ENCODE assay signal across 8 cellular contexts in genomic region chr1:225508538-225509375, GRCh38.
DNase-seq lines count a peak whose midpoint lies in the region; ATAC-seq and TF ChIP-seq lines count a peak whose summit lies in the region.

No MANE protein-coding gene starts in this region.

- no peak overlapping the region for H3K23ac ChIP-seq in neuronal stem cell (ENCODE audit: low read depth, low read length, poor library complexity)

- H3K4me2 ChIP-seq in neuronal stem cell (ENCODE audit: insufficient read depth, low read length, poor library complexity, severe bottlenecking) = no peak overlapping the region

- H2BK12ac ChIP-seq in neuronal stem cell (ENCODE audit: low read length) = no peak overlapping the region

- TF ChIP-seq CTCF in RWPE1 (conservative IDR thresholded peaks at IDR 0.05; ENCODE audit: low read depth) (no peak), fibroblast of pulmonary artery (IDR thresholded peaks at IDR 0.05; ENCODE audit: low read length, missing control alignments) (no peak)

- H3K9me3 ChIP-seq in neuronal stem cell (replicated peaks in 1 of 2; ENCODE audit: control insufficient read depth in 2 of 2, insufficient read depth in 1 of 2, low read depth in 1 of 2, low read length in 2 of 2) = no peaks in the 10 kb centered on the region

- CTCF ChIA-PET in RWPE1 (lab: Yijun Ruan, JAX) = interaction anchor here (0.5 to 1.0 kb wide), 7 partner anchors 23 to 338 kb away, joined by 3 to 8 read pairs (median 4); no protein-coding TSS in a partner anchor

- no peak overlapping the region for H3K18ac ChIP-seq in neuronal stem cell (ENCODE audit: low read length)

- no peak overlapping the region for H2AK5ac ChIP-seq in neuronal stem cell (ENCODE audit: low read depth, low read length)

- H3K4me1 ChIP-seq in neuronal stem cell (ENCODE audit: control insufficient read depth in 2 of 2, insufficient read depth in 1 of 2, low read depth in 1 of 2, low read length in 2 of 2) = peaks cover 9 to 11% of the 10 kb centered on the region in 2 donors

- no peaks in the 10 kb centered on the region for H3K79me1 ChIP-seq in neuronal stem cell (ENCODE audit: low read depth, low read length)

- POLR2A ChIA-PET in RWPE1 (lab: Yijun Ruan, JAX; ENCODE audit: low non-redundant PET) = interaction anchor here (1.3 kb wide), 1 partner anchor 269 kb away, joined by 3 read pairs; the partner anchor contains the start of gene SRP9

- H3K4me3 ChIP-seq in fibroblast of pulmonary artery (replicated peaks; ENCODE audit: low read depth, low read length) (no peak overlapping the region), neuronal stem cell (ENCODE audit: low read length in 2 of 2) (no peak overlapping the region)

- no peak overlapping the region for H2AFZ ChIP-seq in neuronal stem cell (ENCODE audit: low read length)

- no peak overlapping the region for H2BK15ac ChIP-seq in neuronal stem cell (ENCODE audit: low read length)

- no peak for DNase-seq in activated CD4-positive, CD25-positive, alpha-beta regulatory T cell (lab: John Stamatoyannopoulos, UW)
- peak; percentile 96 for DNase-seq in RWPE1 (ENCODE audit: low spot score)
- DNase-seq in fibroblast of pulmonary artery (ENCODE audit: low read depth) = peak; percentile 99
- DNase-seq in neuronal stem cell (ENCODE audit: low spot score) = peak; percentile 63
- no peak for DNase-seq in activated gamma-delta T cell (lab: John Stamatoyannopoulos, UW)
- no peak for DNase-seq in stimulated activated CD4-positive, alpha-beta T cell treated with anti-CD3 and anti-CD28 coated beads, Interleukin-12 subunit alpha, Interleukin-12 subunit beta, amount 100 ng/mL, for 4 hours

- no peak overlapping the region for H3K14ac ChIP-seq in neuronal stem cell (ENCODE audit: low read length)

- no peak overlapping the region for H3K4ac ChIP-seq in neuronal stem cell (ENCODE audit: low read length)

- H4K8ac ChIP-seq in neuronal stem cell (ENCODE audit: low read depth, low read length) = no peak overlapping the region

- peak overlapping the region; percentile 55 for H3K27ac ChIP-seq in RWPE1
- peak overlapping the region; percentile 76 for H3K27ac ChIP-seq in neuronal stem cell (replicated peaks; ENCODE audit: low read length)

- ATAC-seq in activated CD4-positive, CD25-positive, alpha-beta regulatory T cell treated with anti-CD3 and anti-CD28 coated beads, Interleukin-2, amount 50 U/mL, for 24 hours = peak; percentile 76 to 96
- no peak for ATAC-seq in HG03159 (IDR thresholded peaks at IDR 0.05; ENCODE audit: unreplicated experiment)

- no peaks in the 10 kb centered on the region for H3K27me3 ChIP-seq in neuronal stem cell (ENCODE audit: control insufficient read depth in 3 of 3, insufficient read depth in 3 of 3, low read depth in 1 of 3, low read length in 3 of 3)

- WGBS in neuronal stem cell (ENCODE audit: extremely low coverage in 2 of 2, insufficient read length in 2 of 2, insufficient replicate concordance in 1 of 2), 2 donors = no CpG with 5 or more reads among the region's 12 CpGs

- H2BK5ac ChIP-seq in neuronal stem cell (ENCODE audit: low read length) = no peak overlapping the region

- peaks cover 8 to 99% of the 10 kb centered on the region in 2 donors for H3K36me3 ChIP-seq in neuronal stem cell (replicated peaks in 1 of 2; ENCODE audit: control insufficient read depth in 2 of 2, insufficient read depth in 2 of 2, low read length in 2 of 2)

- H4K91ac ChIP-seq in neuronal stem cell (ENCODE audit: low read depth, low read length, poor library complexity) = no peak overlapping the region

- no peak overlapping the region for H3K9ac ChIP-seq in neuronal stem cell (ENCODE audit: low read depth, low read length, poor library complexity)

- no peak overlapping the region for H2BK120ac ChIP-seq in neuronal stem cell (ENCODE audit: low read depth, low read length)

Comparison
In these comparisons a context has a peak if more than half of its experiments do, and no peak if none do; other contexts are left out.
1. DNase-seq: peak in RWPE1 (single experiment), fibroblast of pulmonary artery (single experiment) and neuronal stem cell (single experiment); none in activated CD4-positive, CD25-positive, alpha-beta regulatory T cell (0 of 4), activated gamma-delta T cell (single experiment) and stimulated activated CD4-positive, alpha-beta T cell treated with anti-CD3 and anti-CD28 coated beads, Interleukin-12 subunit alpha, Interleukin-12 subunit beta, amount 100 ng/mL, for 4 hours (single experiment).